In genomic region chr17:7237761-7238417, GRCh38 we compare ENCODE assay signal across 8 cellular contexts. TPM values are rescaled to one million over a fixed set of nuclear protein-coding genes. Genes with fewer than 3 reads are reported as not detected.
DNase-seq lines count a peak whose midpoint lies in the region; ATAC-seq, FAIRE-seq and TF ChIP-seq lines count a peak whose summit lies in the region.

No MANE protein-coding gene starts in this region.

- no peaks in the 10 kb centered on the region for H3K9me1 ChIP-seq in keratinocyte (ENCODE audit: control insufficient read depth, extremely low read depth, insufficient read depth, low read length)

- H3K9me3 ChIP-seq in keratinocyte (ENCODE audit: control insufficient read depth, low read depth, low read length) = no peaks in the 10 kb centered on the region

- H3K4me3 ChIP-seq in bronchial epithelial cell (ENCODE audit: low read depth, low read length) = peak overlapping the region; percentile 74
- peak overlapping the region; percentile 42 to 95 (median 90) for H3K4me3 ChIP-seq in keratinocyte (ENCODE audit: control insufficient read depth in 2 of 3, extremely low read depth in 1 of 3, insufficient read depth in 2 of 3, low read depth in 1 of 3, low read length in 3 of 3)

- no peaks in the 10 kb centered on the region for H3K9me3 Mint-ChIP-seq in WTC11

- H3K79me2 ChIP-seq in keratinocyte (ENCODE audit: control insufficient read depth, insufficient read depth, low read length) = peaks cover 51% of the 10 kb centered on the region

- H3K4me1 Mint-ChIP-seq in WTC11 = peaks cover 41% of the 10 kb centered on the region

- H3K27me3 ChIP-seq in bronchial epithelial cell (ENCODE audit: control insufficient read depth, insufficient read depth, low read length) = no peaks in the 10 kb centered on the region
- no peaks in the 10 kb centered on the region for H3K27me3 ChIP-seq in keratinocyte (ENCODE audit: control insufficient read depth, extremely low read depth, insufficient read depth, low read length)

- peak overlapping the region; percentile 62 for H3K4me2 ChIP-seq in keratinocyte (ENCODE audit: control insufficient read depth, extremely low read depth, insufficient read depth, low read depth, low read length)

- DNase-seq in GM03348 (ENCODE audit: low spot score) (peak; percentile 87), M059J (ENCODE audit: low read depth) (peak; percentile 68), WTC11 (ENCODE audit: low spot score) (peak; percentile 89), bronchial epithelial cell (ENCODE audit: low read depth) (no peak), keratinocyte (ENCODE audit: low read depth, low spot score) (no peak), KG1 (lab: John Stamatoyannopoulos, UW) (no peak)
- peak; percentile 92 for DNase-seq in stimulated activated CD4-positive, alpha-beta T cell treated with anti-CD3 and anti-CD28 coated beads, Interleukin-15, amount 100 ng/mL, for 24 hours

- CTCF ChIA-PET in WTC11 (lab: Charles Lee) = interaction anchor here (2.0 to 6.0 kb wide), 3 partner anchors 17 to 43 kb away, joined by 10 to 36 read pairs (median 13); partner anchors contain the start of genes ACADVL and DLG4

- peak overlapping the region; percentile 95 for H3K4me3 Mint-ChIP-seq in WTC11

- peak overlapping the region; percentile 97 for H3K9ac ChIP-seq in keratinocyte (ENCODE audit: control insufficient read depth, extremely low read depth, insufficient read depth, low read length)

- peaks cover 38% of the 10 kb centered on the region for H3K4me1 ChIP-seq in keratinocyte (ENCODE audit: control insufficient read depth, extremely low read depth, insufficient read depth, low read length)

- peak overlapping the region; percentile 15; the same call in 1 of the 2 replicates for H3K27ac Mint-ChIP-seq in WTC11

- FAIRE-seq in bronchial epithelial cell (lab: Jason Lieb, UNC) = no peak
- FAIRE-seq in keratinocyte (lab: Jason Lieb, UNC) = no peak

- H4K20me1 ChIP-seq in keratinocyte (ENCODE audit: control insufficient read depth, extremely low read depth, insufficient read depth, low read length) = no peaks in the 10 kb centered on the region

- POLR2A ChIA-PET in WTC11 (lab: Charles Lee) = interaction anchor here (0.5 to 1.8 kb wide), 4 partner anchors 17 to 166 kb away, joined by 3 to 8 read pairs (median 4); partner anchors contain the start of genes ACADVL, ACAP1, NEURL4 and TMEM256

- TF ChIP-seq CTCF in WTC11 (IDR thresholded peaks at IDR 0.05) (no peak), bronchial epithelial cell (IDR thresholded peaks at IDR 0.05; ENCODE audit: insufficient read depth, low read length, severe bottlenecking) (no peak), keratinocyte (optimal IDR thresholded peaks at IDR 0.05 in 1 of 3, IDR thresholded peaks at IDR 0.05 in 1 of 3, conservative IDR thresholded peaks at IDR 0.05 in 1 of 3; ENCODE audit: extremely low read depth in 1 of 3, insufficient read depth in 2 of 3, low read length in 3 of 3) (no peak)

- no peaks in the 10 kb centered on the region for H3K27me3 Mint-ChIP-seq in WTC11 (ENCODE audit: low read depth)

- ATAC-seq in WTC11 (peak; percentile 9), GM21786 (IDR thresholded peaks at IDR 0.05; ENCODE audit: unreplicated experiment) (no peak)

- dilution Hi-C loops in keratinocyte (cut with MboI; ENCODE audit: extremely low pct_ligation_motif_present, low sequenced_read_pairs) = no loop called here

- H3K36me3 ChIP-seq in bronchial epithelial cell (ENCODE audit: control insufficient read depth, insufficient read depth, low read length) (peaks cover 17% of the 10 kb centered on the region), keratinocyte (ENCODE audit: control insufficient read depth in 2 of 2, extremely low read depth in 1 of 2, insufficient read depth in 2 of 2, low read length in 2 of 2) (peaks cover 15 to 31% of the 10 kb centered on the region in 2 experiments)

- peaks cover 29% of the 10 kb centered on the region for H3K36me3 Mint-ChIP-seq in WTC11

- peak overlapping the region; percentile 84 for H3K27ac ChIP-seq in keratinocyte (ENCODE audit: control insufficient read depth, insufficient read depth, low read length)

- H2AFZ ChIP-seq in keratinocyte (ENCODE audit: control insufficient read depth, low read length) = no peak overlapping the region

TF ChIP-seq in WTC11, 78 proteins besides CTCF, POLR2A, EP300 and RAD21 (continues in another document):
- TF ChIP-seq GTF2I (CRISPR knock-in tag; conservative IDR thresholded peaks at IDR 0.05) (no peak), HMGA2 (CRISPR knock-in tag; IDR thresholded peaks at IDR 0.05) (no peak), RORB (CRISPR knock-in tag; IDR thresholded peaks at IDR 0.05) (no peak)

RNA-seq across cellular contexts. Expression of gene PHF23, which starts 1.4 kb away (rescaled TPM):
- 49.6 and 53.3 TPM in 2 replicates for total RNA-seq in M059J (2014; rRNA removed; shearing (Covaris generic))
- total RNA-seq in WTC11 (2021) (45.8 to 50.1 TPM (median 49.1 TPM) in 3 replicates), bronchial epithelial cell (27.4 and 34.9 TPM in 2 replicates)
- 52.8 to 61.6 TPM (median 55.3 TPM) in 3 replicates for polyA plus RNA-seq in keratinocyte
- 43.8 TPM for polyA plus RNA-seq in keratinocyte (2011; ENCODE audit: low read depth)
- polyA plus RNA-seq in keratinocyte (2011; cell fraction: cytosol; rRNA removed) = 50.2 and 55.4 TPM in 2 replicates
- 75.4 and 76.5 TPM in 2 replicates for polyA plus RNA-seq in keratinocyte (2011; cell fraction: nucleus; rRNA removed)
- 45.3 and 50.3 TPM in 2 replicates for polyA plus RNA-seq in keratinocyte (2012; ENCODE audit: low replicate concordance)
- 41.1 to 77.5 TPM (median 49.7 TPM) in 3 replicates for polyA minus RNA-seq in keratinocyte
- 36.1 TPM for polyA minus RNA-seq in keratinocyte (2011; cell fraction: cytosol; rRNA and poly(A)+ RNA removed)
- polyA minus RNA-seq in keratinocyte (2011; cell fraction: nucleus; rRNA and poly(A)+ RNA removed) = 41.4 and 42.0 TPM in 2 replicates

RNA-seq across cellular contexts. Expression of gene DVL2, which starts 3.6 kb away (rescaled TPM):
- 23.9 and 39.1 TPM in 2 replicates for total RNA-seq in M059J (2014; rRNA removed; shearing (Covaris generic))
- total RNA-seq in WTC11 (2021) (57.6 to 67.3 TPM (median 59.8 TPM) in 3 replicates), bronchial epithelial cell (52.1 and 55.3 TPM in 2 replicates)
- 3.7 to 6.3 TPM (median 4.7 TPM) in 3 replicates for polyA plus RNA-seq in keratinocyte
- polyA plus RNA-seq in keratinocyte (2011; ENCODE audit: low read depth) = 37.4 TPM
- 2.5 and 4.6 TPM in 2 replicates for polyA plus RNA-seq in keratinocyte (2011; cell fraction: cytosol; rRNA removed)
- 13.5 and 19.5 TPM in 2 replicates for polyA plus RNA-seq in keratinocyte (2011; cell fraction: nucleus; rRNA removed)
- polyA plus RNA-seq in keratinocyte (2012; ENCODE audit: low replicate concordance) = 18.0 and 25.1 TPM in 2 replicates
- polyA minus RNA-seq in keratinocyte = 9.5 to 27.7 TPM (median 17.8 TPM) in 3 replicates
- 8.4 TPM for polyA minus RNA-seq in keratinocyte (2011; cell fraction: cytosol; rRNA and poly(A)+ RNA removed)
- polyA minus RNA-seq in keratinocyte (2011; cell fraction: nucleus; rRNA and poly(A)+ RNA removed) = 11.5 and 17.1 TPM in 2 replicates

RNA-seq across cellular contexts. Expression of gene GABARAP, which starts 4.4 kb away (rescaled TPM):
- 575 and 595 TPM in 2 replicates for total RNA-seq in M059J (2014; rRNA removed; shearing (Covaris generic))
- total RNA-seq in WTC11 (2021) (228 to 247 TPM (median 238 TPM) in 3 replicates), bronchial epithelial cell (50.8 and 64.3 TPM in 2 replicates)
- 271 to 416 TPM (median 391 TPM) in 3 replicates for polyA plus RNA-seq in keratinocyte
- polyA plus RNA-seq in keratinocyte (2011; ENCODE audit: low read depth) = 120 TPM
- polyA plus RNA-seq in keratinocyte (2011; cell fraction: cytosol; rRNA removed) = 578 and 682 TPM in 2 replicates
- 185 and 186 TPM in 2 replicates for polyA plus RNA-seq in keratinocyte (2011; cell fraction: nucleus; rRNA removed)
- 266 and 545 TPM in 2 replicates for polyA plus RNA-seq in keratinocyte (2012; ENCODE audit: low replicate concordance)
- polyA minus RNA-seq in keratinocyte = 235 to 333 TPM (median 240 TPM) in 3 replicates
- polyA minus RNA-seq in keratinocyte (2011; cell fraction: cytosol; rRNA and poly(A)+ RNA removed) = 161 TPM
- 27.8 and 46.5 TPM in 2 replicates for polyA minus RNA-seq in keratinocyte (2011; cell fraction: nucleus; rRNA and poly(A)+ RNA removed)

RNA-seq across cellular contexts. Expression of gene CTDNEP1, which starts 13.6 kb away (rescaled TPM):
- total RNA-seq in M059J (2014; rRNA removed; shearing (Covaris generic)) = 38.4 and 42.6 TPM in 2 replicates
- total RNA-seq in WTC11 (2021) (120 to 127 TPM (median 126 TPM) in 3 replicates), bronchial epithelial cell (17.6 and 25.3 TPM in 2 replicates)
- 60.8 to 143 TPM (median 66.2 TPM) in 3 replicates for polyA plus RNA-seq in keratinocyte
- polyA plus RNA-seq in keratinocyte (2011; ENCODE audit: low read depth) = 84.8 TPM
- 85.7 and 117 TPM in 2 replicates for polyA plus RNA-seq in keratinocyte (2011; cell fraction: cytosol; rRNA removed)
- polyA plus RNA-seq in keratinocyte (2011; cell fraction: nucleus; rRNA removed) = 62.2 and 64.3 TPM in 2 replicates
- 119 and 125 TPM in 2 replicates for polyA plus RNA-seq in keratinocyte (2012; ENCODE audit: low replicate concordance)
- 94.9 to 338 TPM (median 103 TPM) in 3 replicates for polyA minus RNA-seq in keratinocyte
- polyA minus RNA-seq in keratinocyte (2011; cell fraction: cytosol; rRNA and poly(A)+ RNA removed) = 100 TPM
- polyA minus RNA-seq in keratinocyte (2011; cell fraction: nucleus; rRNA and poly(A)+ RNA removed) = 32.5 and 36.8 TPM in 2 replicates

RNA-seq across cellular contexts. Expression of gene ELP5, which starts 14.1 kb away (rescaled TPM):
- 75.1 and 75.3 TPM in 2 replicates for total RNA-seq in M059J (2014; rRNA removed; shearing (Covaris generic))
- total RNA-seq in WTC11 (2021) = 101 to 103 TPM (median 103 TPM) in 3 replicates
- 16.5 and 20.0 TPM in 2 replicates for total RNA-seq in bronchial epithelial cell
- 19.4 to 24.9 TPM (median 21.4 TPM) in 3 replicates for polyA plus RNA-seq in keratinocyte
- 5.4 TPM for polyA plus RNA-seq in keratinocyte (2011; ENCODE audit: low read depth)
- 20.5 and 25.5 TPM in 2 replicates for polyA plus RNA-seq in keratinocyte (2011; cell fraction: cytosol; rRNA removed)
- 29.5 and 32.1 TPM in 2 replicates for polyA plus RNA-seq in keratinocyte (2011; cell fraction: nucleus; rRNA removed)
- polyA plus RNA-seq in keratinocyte (2012; ENCODE audit: low replicate concordance) = 22.6 and 25.7 TPM in 2 replicates
- polyA minus RNA-seq in keratinocyte = 21.8 to 22.3 TPM (median 22.1 TPM) in 3 replicates
- polyA minus RNA-seq in keratinocyte (2011; cell fraction: cytosol; rRNA and poly(A)+ RNA removed) = 20.0 TPM
- polyA minus RNA-seq in keratinocyte (2011; cell fraction: nucleus; rRNA and poly(A)+ RNA removed) = 8.9 and 10.1 TPM in 2 replicates

Comparison
In these comparisons a context has a peak if more than half of its experiments do, and no peak if none do; other contexts are left out.
1. DNase-seq: peak in GM03348 (single experiment), M059J (single experiment), WTC11 (single experiment) and stimulated activated CD4-positive, alpha-beta T cell treated with anti-CD3 and anti-CD28 coated beads, Interleukin-15, amount 100 ng/mL, for 24 hours (single experiment); none in bronchial epithelial cell (single experiment), keratinocyte (single experiment) and KG1 (single experiment).